In genomic region chr4:180810581-180810980, GRCh38 we compare ENCODE assay signal across 17 cellular contexts.
DNase-seq lines count a peak whose midpoint lies in the region; ATAC-seq and TF ChIP-seq lines count a peak whose summit lies in the region.
"Had no signal": no experiment of that assay in that cellular context is flagged by ENCODE, and none has a peak within 500 bp of the region (broad histone marks: within the 10 kb centered on the region; RNA-seq: fewer than 3 reads in every experiment).

No MANE protein-coding gene starts in this region.

- H3K9ac ChIP-seq in adipocyte (ENCODE audit: low read length) (no peak overlapping the region), smooth muscle cell (ENCODE audit: low read depth) (no peak overlapping the region)
- H3K9ac ChIP-seq: BLaER1 treated with 17β-estradiol and CSF1 and Interleukin-3, amounts not matched to agents 10 nM and 100 nM had no signal

- H3K79me2 ChIP-seq in smooth muscle cell (ENCODE audit: low read depth) = no peaks in the 10 kb centered on the region

- H3K27ac ChIP-seq in smooth muscle cell (ENCODE audit: low read depth) = no peak overlapping the region
- H3K27ac ChIP-seq: BLaER1 treated with 17β-estradiol and CSF1 and Interleukin-3, amounts not matched to agents 10 nM and 100 nM had no signal

- no peak for TF ChIP-seq CTCF in fibroblast of villous mesenchyme (IDR thresholded peaks at IDR 0.05; ENCODE audit: insufficient read depth, low read depth, low read length)
- TF ChIP-seq CTCF in smooth muscle cell (IDR thresholded peaks at IDR 0.05; ENCODE audit: borderline replicate concordance, insufficient read depth, poor library complexity, severe bottlenecking) = no peak

- H3K4me2 ChIP-seq in smooth muscle cell = peak overlapping the region; percentile 40

- no peak overlapping the region for H3K4me3 ChIP-seq in adipocyte (ENCODE audit: low read length)
- H3K4me3 ChIP-seq in fibroblast of villous mesenchyme (ENCODE audit: low read depth, low read length) = no peak overlapping the region
- no peak overlapping the region for H3K4me3 ChIP-seq in smooth muscle cell
- H3K4me3 ChIP-seq: BLaER1 treated with 17β-estradiol and CSF1 and Interleukin-3, amounts not matched to agents 10 nM and 100 nM; GM12878 had no signal

- H3K36me3 ChIP-seq in adipocyte (ENCODE audit: control insufficient read depth, insufficient read depth, low read length, severe bottlenecking) (no peaks in the 10 kb centered on the region), smooth muscle cell (ENCODE audit: low read depth) (no peaks in the 10 kb centered on the region)
- H3K36me3 ChIP-seq: BLaER1 treated with 17β-estradiol and CSF1 and Interleukin-3, amounts not matched to agents 10 nM and 100 nM had no signal

- H3K4me1 ChIP-seq in adipocyte (ENCODE audit: control insufficient read depth, insufficient read depth, low read length) (peaks cover 3% of the 10 kb centered on the region), smooth muscle cell (ENCODE audit: low read depth) (no peaks in the 10 kb centered on the region)

- no peaks in the 10 kb centered on the region for H3F3A ChIP-seq in smooth muscle cell (ENCODE audit: low read depth)

- H3K27me3 ChIP-seq in adipocyte (replicated peaks; ENCODE audit: control insufficient read depth, insufficient read depth, low read length) (no peaks in the 10 kb centered on the region), smooth muscle cell (ENCODE audit: low read depth) (no peaks in the 10 kb centered on the region)
- H3K27me3 ChIP-seq: BLaER1 treated with 17β-estradiol and CSF1 and Interleukin-3, amounts not matched to agents 10 nM and 100 nM had no signal

- WGBS in smooth muscle cell (ENCODE audit: low lambda C conversion rate) = 100% methylated on average over 1 of the region's 1 CpG

- no peaks in the 10 kb centered on the region for H4K20me1 ChIP-seq in smooth muscle cell (ENCODE audit: low read depth)
- H4K20me1 ChIP-seq: BLaER1 treated with 17β-estradiol and CSF1 and Interleukin-3, amounts not matched to agents 10 nM and 100 nM had no signal

- peak; percentile 59 for DNase-seq in adipocyte (ENCODE audit: low read depth)
- DNase-seq in astrocyte of the hippocampus (ENCODE audit: low read depth, low spot score) = peak; percentile 69
- DNase-seq in fibroblast of villous mesenchyme (ENCODE audit: low read depth) = peak; percentile 5
- no peak for DNase-seq in smooth muscle cell (lab: John Stamatoyannopoulos, UW; ENCODE audit: unreplicated experiment)
- DNase-seq in left colon = no peak
- no peak for DNase-seq in NCI-H2107 (lab: John Stamatoyannopoulos, UW)
- DNase-seq in ureter (ENCODE audit: low spot score) = no peak
- no peak for DNase-seq in central memory CD4-positive, alpha-beta T cell
- DNase-seq: 8988T; Calu3; CD8-positive, alpha-beta T cell; DND-41; EL; H9 had no signal

- no peak for ATAC-seq in left colon
- ATAC-seq: CD8-positive, alpha-beta T cell; GM12878; HepG2 had no signal

- intact Hi-C loops in left colon (cut with DNase I, micrococcal nuclease) = no loop called here

- H2AFZ ChIP-seq in smooth muscle cell (ENCODE audit: low read depth) = no peak overlapping the region

- H3K9me3 ChIP-seq in adipocyte (ENCODE audit: control insufficient read depth, low read length) (no peaks in the 10 kb centered on the region), smooth muscle cell (replicated peaks; ENCODE audit: low read depth) (no peaks in the 10 kb centered on the region)
- H3K9me3 ChIP-seq: BLaER1 treated with 17β-estradiol and CSF1 and Interleukin-3, amounts not matched to agents 10 nM and 100 nM had no signal

Comparison
In these comparisons a context has a peak if more than half of its experiments do, and no peak if none do; other contexts are left out.
1. DNase-seq: peak in adipocyte (single experiment), astrocyte of the hippocampus (single experiment) and fibroblast of villous mesenchyme (single experiment); none in smooth muscle cell (single experiment), left colon (0 of 2), NCI-H2107 (single experiment), ureter (single experiment) and central memory CD4-positive, alpha-beta T cell (single experiment).